In genomic region chr19:11090264-11091032, GRCh38 we compare ENCODE assay signal across 8 cellular contexts. TPM values are rescaled to one million over a fixed set of nuclear protein-coding genes. Genes with fewer than 3 reads are reported as not detected.
A peak's percentile ranks its signal among the peaks of the same experiment; 100 is the strongest.
DNase-seq lines count a peak whose midpoint lies in the region; ATAC-seq, FAIRE-seq and TF ChIP-seq lines count a peak whose summit lies in the region.

No MANE protein-coding gene starts in this region.

- POLR2A ChIA-PET in PC-3 (lab: Charles Lee; ENCODE audit: unreplicated experiment): interaction anchor here (0.6 kb wide), 2 partner anchors 11 to 344 kb away, joined by 3 to 9 read pairs; partner anchors contain the start of gene ODAD3

- no peaks in the 10 kb centered on the region for H3K9me3 Mint-ChIP-seq in activated T-cell treated with anti-CD3 and anti-CD28 coated beads, Interleukin-2, amount 50 U/mL, for 24 hours

- peaks cover 42% of the 10 kb centered on the region for H3K4me1 ChIP-seq in PC-3 (ENCODE audit: insufficient read depth, low read length)
- peaks cover 35 to 38% of the 10 kb centered on the region in 2 donors for H3K4me1 ChIP-seq in mucosa of rectum (ENCODE audit: control insufficient read depth in 2 of 2, insufficient read depth in 2 of 2, low read length in 2 of 2)

- H3K9me2 ChIP-seq in PC-3 (replicated peaks; ENCODE audit: low read length): no peaks in the 10 kb centered on the region

- no peaks in the 10 kb centered on the region for H3K9me3 ChIP-seq in PC-3 (ENCODE audit: low read length)
- no peaks in the 10 kb centered on the region for H3K9me3 ChIP-seq in mucosa of rectum (ENCODE audit: control insufficient read depth in 2 of 2, low read length in 2 of 2)

- peaks cover 26% of the 10 kb centered on the region for H3K36me3 ChIP-seq in PC-3 (ENCODE audit: low read depth, low read length)
- no peaks in the 10 kb centered on the region for H3K36me3 ChIP-seq in mucosa of rectum (ENCODE audit: control insufficient read depth in 2 of 2, insufficient read depth in 2 of 2, low read length in 2 of 2)

- peak; percentile 75 for DNase-seq in D721Med (ENCODE audit: insufficient read length, low spot score)
- peak; percentile 94 for DNase-seq in Jurkat, Clone E6-1 (ENCODE audit: low read depth, low spot score)
- DNase-seq in PC-3: peak; percentile 98
- peak; percentile 96 for DNase-seq in activated T-cell treated with anti-CD3 and anti-CD28 coated beads, Interleukin-2, amount 50 U/mL, for 24 hours
- DNase-seq in erythroblast (lab: John Stamatoyannopoulos, UW): peak; percentile 95 to 96
- DNase-seq in stimulated activated CD8-positive, alpha-beta memory T cell treated with anti-CD3 and anti-CD28 coated beads, Interleukin-4, amount 100 ng/mL, for 24 hours (ENCODE audit: low read depth): peak; percentile 96

- peak overlapping the region; percentile 99 for H3K4me2 ChIP-seq in PC-3 (ENCODE audit: low read length)

- TF ChIP-seq CTCF in D721Med (IDR thresholded peaks at IDR 0.05; ENCODE audit: insufficient read depth, missing control alignments): no peak
- TF ChIP-seq CTCF in PC-3 (conservative IDR thresholded peaks at IDR 0.05; ENCODE audit: low read depth, low read length): 0 out of 2 replicates have a peak, but pooled peaks have one; percentile 23

- no peaks in the 10 kb centered on the region for H3K27me3 Mint-ChIP-seq in activated T-cell treated with anti-CD3 and anti-CD28 coated beads, Interleukin-2, amount 50 U/mL, for 24 hours

- no peaks in the 10 kb centered on the region for H3K27me3 ChIP-seq in PC-3 (ENCODE audit: low read length)
- no peaks in the 10 kb centered on the region for H3K27me3 ChIP-seq in mucosa of rectum (ENCODE audit: control insufficient read depth in 2 of 2, insufficient read depth in 2 of 2, low read length in 2 of 2)

- H3K27ac ChIP-seq in PC-3 (ENCODE audit: low read length) (peak overlapping the region; percentile 93), mucosa of rectum (ENCODE audit: low read depth in 2 of 2, low read length in 2 of 2) (peak overlapping the region; percentile 97 to 99)

- H3K9ac ChIP-seq in PC-3 (ENCODE audit: low read length): peak overlapping the region; percentile 98
- peak overlapping the region; percentile 87 to 98 for H3K9ac ChIP-seq in mucosa of rectum (ENCODE audit: low read depth in 1 of 2, low read length in 2 of 2)

- peaks cover 55% of the 10 kb centered on the region for H3K36me3 Mint-ChIP-seq in activated T-cell treated with anti-CD3 and anti-CD28 coated beads, Interleukin-2, amount 50 U/mL, for 24 hours (ENCODE audit: low read depth)

- FAIRE-seq in D721Med (lab: Jason Lieb, UNC): no peak

- H3K27ac Mint-ChIP-seq in activated T-cell treated with anti-CD3 and anti-CD28 coated beads, Interleukin-2, amount 50 U/mL, for 24 hours: peak overlapping the region; percentile 100

- peaks cover 14% of the 10 kb centered on the region for H3F3A ChIP-seq in PC-3 (ENCODE audit: low read length, unreplicated experiment)

- peaks cover 53% of the 10 kb centered on the region for H3K4me1 Mint-ChIP-seq in activated T-cell treated with anti-CD3 and anti-CD28 coated beads, Interleukin-2, amount 50 U/mL, for 24 hours (ENCODE audit: low read depth)

- H3K4me3 Mint-ChIP-seq in activated T-cell treated with anti-CD3 and anti-CD28 coated beads, Interleukin-2, amount 50 U/mL, for 24 hours: peak overlapping the region; percentile 98

- intact Hi-C loops in PC-3 (cut with micrococcal nuclease): loop anchor here (5.0 kb wide), 1 partner anchor 153 kb away; no protein-coding TSS in a partner anchor

- H4K20me1 ChIP-seq in PC-3 (ENCODE audit: low read length): peaks cover 23% of the 10 kb centered on the region

- peak overlapping the region; percentile 87 for H3K4me3 ChIP-seq in Jurkat, Clone E6-1 (ENCODE audit: low read length)
- H3K4me3 ChIP-seq in PC-3 (ENCODE audit: low read length) (peak overlapping the region; percentile 98), mucosa of rectum (ENCODE audit: low read length in 2 of 2) (peak overlapping the region; percentile 86 to 88)

- H3K79me2 ChIP-seq in PC-3 (ENCODE audit: low read length): peaks cover 55% of the 10 kb centered on the region

- TF ChIP-seq POLR2A in erythroblast (IDR thresholded peaks at IDR 0.05; ENCODE audit: low read length): peak; percentile 89

- H2AFZ ChIP-seq in PC-3 (ENCODE audit: low read length): no peak overlapping the region

- ATAC-seq in GM21576 (IDR thresholded peaks at IDR 0.05; ENCODE audit: unreplicated experiment) (peak; percentile 67), PC-3 (peak; percentile 72)

- CTCF ChIA-PET in PC-3 (lab: Charles Lee): interaction anchor here (1.0 kb wide), 1 partner anchor 36 kb away, joined by 4 read pairs; no protein-coding TSS in a partner anchor

- BruUV-seq in PC-3 (replicated peaks; lab: Mats Ljungman, UMichigan): TSS peak; percentile 38

RNA-seq across cellular contexts. Expression of gene LDLR, which starts 1.2 kb away (rescaled TPM):
- 25.4 TPM for polyA plus RNA-seq in Jurkat, Clone E6-1 (2012; ENCODE audit: insufficient read depth, insufficient read length)
- 302 and 349 TPM in 2 replicates for total RNA-seq in PC-3 (2014; rRNA removed)

Comparison
In these comparisons a context has a peak if more than half of its experiments do, and no peak if none do; other contexts are left out.
1. Peak in every context shown above with its lines: DNase-seq, ATAC-seq, H3K4me3 ChIP-seq and H3K27ac ChIP-seq.